ENCODE assay signal across 16 cellular contexts in the genomic region with DNA sequence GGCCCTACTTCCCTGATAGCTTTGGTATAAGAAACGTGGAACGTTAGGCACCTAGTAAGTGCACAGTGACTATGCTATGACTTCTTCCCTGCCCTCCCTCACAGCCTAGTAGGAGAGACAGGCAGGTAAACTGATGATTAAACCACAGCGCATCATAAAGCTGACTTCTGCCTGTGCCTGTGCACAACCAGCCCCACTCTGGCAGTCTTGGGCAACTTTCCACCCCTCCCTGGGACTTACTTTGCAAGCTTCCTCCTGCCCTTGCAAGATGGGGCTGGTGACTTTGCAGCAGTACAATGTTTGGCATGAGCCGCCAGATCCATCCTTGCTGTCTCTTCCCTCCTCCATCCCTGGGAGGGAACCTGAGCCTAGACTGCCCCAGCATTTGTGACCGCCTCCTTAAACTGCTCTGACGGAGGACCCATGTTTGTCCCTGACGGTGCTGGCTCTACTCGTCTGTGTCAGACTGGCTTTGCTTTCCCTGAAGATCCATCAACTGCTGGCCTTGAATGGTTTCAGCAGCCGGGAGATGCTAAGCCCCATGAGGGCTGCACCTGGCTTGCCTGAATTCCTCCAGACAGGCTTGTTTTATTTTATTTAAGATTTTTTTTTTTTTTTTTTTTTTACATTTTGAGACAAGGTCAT. TPM values are rescaled to one million over a fixed set of nuclear protein-coding genes. Genes with fewer than 3 reads are reported as not detected.
"Had no signal": no experiment of that assay in that cellular context is flagged by ENCODE, and none has a peak within 500 bp of the region (broad histone marks: within the 10 kb centered on the region; RNA-seq: fewer than 3 reads in every experiment).

No MANE protein-coding gene starts in this region.

- H3K9me3 ChIP-seq: left lung, ovary, thoracic aorta, upper lobe of left lung had no signal

- DNase-seq: activated CD4-positive, CD25-positive, alpha-beta regulatory T cell; activated naive CD4-positive, alpha-beta T cell treated with Interleukin-2 at 50 U/mL for 16 hours; activated naive CD8-positive, alpha-beta T cell treated with anti-CD3 and anti-CD28 coated beads, Interleukin-2, amount 10 ng/mL, durations not matched to agents 7 days and 5 days; amygdala; effector memory CD4-positive, alpha-beta T cell; left lung; ovary; T-helper 9 cell had no signal

- H3K4me1 ChIP-seq: left lung, upper lobe of left lung had no signal

- H3K36me3 ChIP-seq: left lung, neural progenitor cell, ovary, thoracic aorta, upper lobe of left lung had no signal

- H3K4me2 ChIP-seq: neural progenitor cell, smooth muscle cell had no signal

- H3K9ac ChIP-seq: neural progenitor cell had no signal

- H2AFZ ChIP-seq: neural progenitor cell had no signal

- H3K27ac Mint-ChIP-seq: activated CD8-positive, alpha-beta T cell treated with anti-CD3 and anti-CD28 coated beads for 36 hours; activated naive CD8-positive, alpha-beta T cell treated with anti-CD3 and anti-CD28 coated beads, Interleukin-2, amount 10 ng/mL, durations not matched to agents 7 days and 5 days; activated T-helper 17 cell treated with anti-CD3 and anti-CD28 coated beads, Interleukin-2, amount 50 U/mL, for 72 hours; neural progenitor cell; stimulated activated effector memory CD8-positive, alpha-beta T cell treated with anti-CD3 and anti-CD28 coated beads, Interleukin-12 subunit alpha, Interleukin-12 subunit beta, amount 100 ng/mL, for 72 hours had no signal

- H3K27ac ChIP-seq: left lung, neural progenitor cell, ovary, thoracic aorta, upper lobe of left lung had no signal

- H3K27me3 ChIP-seq: left lung, neural progenitor cell, ovary, upper lobe of left lung had no signal

- H3K4me3 Mint-ChIP-seq: activated CD8-positive, alpha-beta T cell treated with anti-CD3 and anti-CD28 coated beads for 36 hours; activated naive CD8-positive, alpha-beta T cell treated with anti-CD3 and anti-CD28 coated beads, Interleukin-2, amount 10 ng/mL, durations not matched to agents 7 days and 5 days; activated T-helper 17 cell treated with anti-CD3 and anti-CD28 coated beads, Interleukin-2, amount 50 U/mL, for 72 hours; neural progenitor cell; stimulated activated effector memory CD8-positive, alpha-beta T cell treated with anti-CD3 and anti-CD28 coated beads, Interleukin-12 subunit alpha, Interleukin-12 subunit beta, amount 100 ng/mL, for 72 hours had no signal

- H3K9me3 Mint-ChIP-seq: activated CD8-positive, alpha-beta T cell treated with anti-CD3 and anti-CD28 coated beads for 36 hours; activated naive CD8-positive, alpha-beta T cell treated with anti-CD3 and anti-CD28 coated beads, Interleukin-2, amount 10 ng/mL, durations not matched to agents 7 days and 5 days; activated T-helper 17 cell treated with anti-CD3 and anti-CD28 coated beads, Interleukin-2, amount 50 U/mL, for 72 hours; neural progenitor cell; stimulated activated effector memory CD8-positive, alpha-beta T cell treated with anti-CD3 and anti-CD28 coated beads, Interleukin-12 subunit alpha, Interleukin-12 subunit beta, amount 100 ng/mL, for 72 hours had no signal

- ATAC-seq: activated T-helper 17 cell treated with anti-CD3 and anti-CD28 coated beads, Interleukin-2, amount 50 U/mL, for 72 hours had no signal

- H3K36me3 Mint-ChIP-seq: activated naive CD8-positive, alpha-beta T cell treated with anti-CD3 and anti-CD28 coated beads, Interleukin-2, amount 10 ng/mL, durations not matched to agents 7 days and 5 days; neural progenitor cell; stimulated activated effector memory CD8-positive, alpha-beta T cell treated with anti-CD3 and anti-CD28 coated beads, Interleukin-12 subunit alpha, Interleukin-12 subunit beta, amount 100 ng/mL, for 72 hours had no signal

- H3K4me3 ChIP-seq: left lung, neural progenitor cell, ovary, smooth muscle cell, thoracic aorta, upper lobe of left lung had no signal

- H3K4me1 Mint-ChIP-seq: activated T-helper 17 cell treated with anti-CD3 and anti-CD28 coated beads, Interleukin-2, amount 50 U/mL, for 72 hours; stimulated activated effector memory CD8-positive, alpha-beta T cell treated with anti-CD3 and anti-CD28 coated beads, Interleukin-12 subunit alpha, Interleukin-12 subunit beta, amount 100 ng/mL, for 72 hours had no signal

- H3K27me3 Mint-ChIP-seq: activated CD8-positive, alpha-beta T cell treated with anti-CD3 and anti-CD28 coated beads for 36 hours; activated naive CD8-positive, alpha-beta T cell treated with anti-CD3 and anti-CD28 coated beads, Interleukin-2, amount 10 ng/mL, durations not matched to agents 7 days and 5 days; activated T-helper 17 cell treated with anti-CD3 and anti-CD28 coated beads, Interleukin-2, amount 50 U/mL, for 72 hours had no signal

RNA-seq across cellular contexts. Expression of a gene that starts 36.1 kb away (rescaled TPM):
- total RNA-seq: cardiac septum had no signal
- polyA plus RNA-seq: ovary had no signal
